Comparison of ENCODE assay signal across 10 cellular contexts in genomic region chr5:33257807-33258491, GRCh38.
DNase-seq lines count a peak whose midpoint lies in the region; ATAC-seq and FAIRE-seq lines count a peak whose summit lies in the region.
"Had no signal": no experiment of that assay in that cellular context is flagged by ENCODE, and none has a peak within 500 bp of the region (broad histone marks: within the 10 kb centered on the region; RNA-seq: fewer than 3 reads in every experiment).

No MANE protein-coding gene starts in this region.

- peak; percentile 82 for FAIRE-seq in endometrium (lab: Jason Lieb, UNC)

- H3K36me3 Mint-ChIP-seq in activated T-cell treated with anti-CD3 and anti-CD28 coated beads, Interleukin-2, amount 50 U/mL, for 4 hours (ENCODE audit: insufficient read depth), result no peaks in the 10 kb centered on the region

- no peaks in the 10 kb centered on the region for H3K4me1 Mint-ChIP-seq in activated T-cell treated with anti-CD3 and anti-CD28 coated beads, Interleukin-2, amount 50 U/mL, for 4 hours (ENCODE audit: low read depth)

- H3K27me3 Mint-ChIP-seq in activated T-cell treated with anti-CD3 and anti-CD28 coated beads, Interleukin-2, amount 50 U/mL, for 4 hours (ENCODE audit: low read depth), result no peaks in the 10 kb centered on the region

- DNase-seq in COLO829 (ENCODE audit: low spot score) (peak; percentile 40), NCI-H226 (peak; percentile 57), non-pigmented ciliary epithelial cell (ENCODE audit: low read depth) (peak; percentile 65), NAMALWA (ENCODE audit: low spot score) (no peak), SKM-1 treated with dmso at 0.1 percent for 144 hours (lab: John Stamatoyannopoulos, UW; ENCODE audit: unreplicated experiment) (no peak)
- DNase-seq in activated T-cell treated with anti-CD3 and anti-CD28 coated beads, Interleukin-2, amount 50 U/mL, for 4 hours, result no peak
- no peak for DNase-seq in activated T-cell treated with anti-CD3 and anti-CD28 coated beads, Interleukin-2, amount 50 U/mL, for 48 hours
- DNase-seq: activated CD8-positive, alpha-beta T cell treated with anti-CD3 and anti-CD28 coated beads, Interleukin-2, amount 10 ng/mL, durations not matched to agents 7 days and 5 days; body of pancreas had no signal

- H3K4me3 Mint-ChIP-seq in activated T-cell treated with anti-CD3 and anti-CD28 coated beads, Interleukin-2, amount 50 U/mL, for 4 hours, result no peak overlapping the region
- H3K4me3 Mint-ChIP-seq: activated CD8-positive, alpha-beta T cell treated with anti-CD3 and anti-CD28 coated beads, Interleukin-2, amount 10 ng/mL, durations not matched to agents 7 days and 5 days had no signal

- ATAC-seq in activated T-cell treated with anti-CD3 and anti-CD28 coated beads, Interleukin-2, amount 50 U/mL, for 4 hours, result no peak
- ATAC-seq: activated CD8-positive, alpha-beta T cell treated with anti-CD3 and anti-CD28 coated beads, Interleukin-2, amount 10 ng/mL, durations not matched to agents 7 days and 5 days; body of pancreas had no signal

- peaks cover 7% of the 10 kb centered on the region for H3K9me3 Mint-ChIP-seq in activated T-cell treated with anti-CD3 and anti-CD28 coated beads, Interleukin-2, amount 50 U/mL, for 4 hours

Comparison
In these comparisons a context has a peak if more than half of its experiments do, and no peak if none do; other contexts are left out.
1. DNase-seq: peak in COLO829 (single experiment), NCI-H226 (single experiment) and non-pigmented ciliary epithelial cell (single experiment); none in activated T-cell treated with anti-CD3 and anti-CD28 coated beads, Interleukin-2, amount 50 U/mL, for 4 hours (single experiment), NAMALWA (single experiment), activated T-cell treated with anti-CD3 and anti-CD28 coated beads, Interleukin-2, amount 50 U/mL, for 48 hours (0 of 2) and SKM-1 treated with dmso at 0.1 percent for 144 hours (single experiment).